In the genomic region with DNA sequence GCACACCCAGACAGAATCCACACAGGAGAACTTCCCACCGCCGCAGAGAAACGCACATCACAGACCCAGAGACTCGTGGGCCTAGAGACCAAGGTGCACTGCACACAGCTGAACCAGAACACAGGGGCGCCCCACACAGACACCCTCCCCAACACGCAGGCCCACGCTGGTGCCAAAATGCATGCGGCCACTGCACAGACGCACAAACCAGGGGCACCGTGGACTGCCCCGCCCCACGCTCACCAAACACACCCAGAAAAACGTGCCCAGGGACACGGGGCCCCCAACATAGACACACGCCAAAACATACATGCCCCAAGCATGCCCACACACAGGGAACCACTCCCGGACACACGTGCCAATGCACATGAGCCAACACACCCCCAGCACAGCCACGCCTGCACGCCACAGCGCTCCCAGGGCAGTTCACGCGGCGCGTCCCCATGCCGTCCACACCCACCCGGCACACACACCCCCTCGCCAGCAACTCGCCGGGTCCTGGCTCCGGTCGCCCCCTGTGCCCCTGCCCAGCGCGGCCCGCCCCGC, we compare ENCODE assay signal across 11 cellular contexts. TPM values are rescaled to one million over a fixed set of nuclear protein-coding genes. Genes with fewer than 3 reads are reported as not detected.
DNase-seq lines count a peak whose midpoint lies in the region; ATAC-seq, FAIRE-seq and TF ChIP-seq lines count a peak whose summit lies in the region.
"Had no signal": no experiment of that assay in that cellular context is flagged by ENCODE, and none has a peak within 500 bp of the region (broad histone marks: within the 10 kb centered on the region; RNA-seq: fewer than 3 reads in every experiment).

No MANE protein-coding gene starts in this region.

- H3K4me1 ChIP-seq in GM23248 (ENCODE audit: insufficient read depth) (peaks cover 4% of the 10 kb centered on the region; the same call in 1 of the 2 replicates), fibroblast of lung (ENCODE audit: control insufficient read depth, extremely low read depth, insufficient read depth, low read length) (no peaks in the 10 kb centered on the region), HepG2 (ENCODE audit: insufficient read depth, low read length) (no peaks in the 10 kb centered on the region)

- H3K27ac ChIP-seq in GM23248, result no peak overlapping the region
- 0 out of 2 replicates have a peak overlapping the region, but pooled peaks have one; percentile 26 for H3K27ac ChIP-seq in WERI-Rb-1
- no peak overlapping the region for H3K27ac ChIP-seq in fibroblast of lung (ENCODE audit: insufficient read depth, low read length)
- no peak overlapping the region for H3K27ac ChIP-seq in HepG2 (ENCODE audit: extremely low read length, insufficient read depth, low read length)

- no TSS peak for BruUV-seq in HepG2 (replicated peaks; lab: Mats Ljungman, UMichigan)

- no peak for TF ChIP-seq EP300 in HepG2 (IDR thresholded peaks at IDR 0.05; ENCODE audit: low read depth in 2 of 2, low read length in 2 of 2)
- TF ChIP-seq EP300 in HepG2 (CRISPR knock-in tag; IDR thresholded peaks at IDR 0.05; ENCODE audit: borderline replicate concordance), result no peak

- ATAC-seq in sciatic nerve, result peak; percentile 36
- no peak for ATAC-seq in HepG2
- ATAC-seq in GM18517 (IDR thresholded peaks at IDR 0.05; ENCODE audit: unreplicated experiment), result no peak

- H3F3A ChIP-seq in GM23248 (ENCODE audit: insufficient read depth), result 0 out of 2 replicates have a peak, but pooled peaks cover 8% of the 10 kb centered on the region

- H3K4me3 ChIP-seq in GM23248 (peak overlapping the region; percentile 65), WERI-Rb-1 (ENCODE audit: low read depth, low read length) (no peak overlapping the region), fibroblast of lung (replicated peaks in 1 of 4; ENCODE audit: control extremely low read depth in 1 of 4, insufficient read depth in 1 of 4, low read depth in 3 of 4, low read length in 4 of 4) (peak overlapping the region in 1 of 4 experiments; percentile 14), HepG2 (replicated peaks in 1 of 3; ENCODE audit: insufficient read depth in 1 of 3, low read depth in 2 of 3, low read length in 3 of 3) (no peak overlapping the region)

- H4K20me1 ChIP-seq in GM23248 (ENCODE audit: insufficient read depth), result no peaks in the 10 kb centered on the region
- H4K20me1 ChIP-seq in fibroblast of lung (ENCODE audit: control insufficient read depth, extremely low read depth, insufficient read depth, low read length), result no peaks in the 10 kb centered on the region
- no peaks in the 10 kb centered on the region for H4K20me1 ChIP-seq in HepG2 (ENCODE audit: insufficient read depth, low read length)

- H3K9ac ChIP-seq in GM23248 (peak overlapping the region; percentile 22; the same call in 1 of the 2 replicates), fibroblast of lung (ENCODE audit: insufficient read depth, low read length) (no peak overlapping the region), HepG2 (ENCODE audit: insufficient read depth, low read depth, low read length) (no peak overlapping the region)

- intact Hi-C loops in sciatic nerve (cut with DNase I) (no loop called here), HepG2 (cut with micrococcal nuclease; ENCODE audit: unreplicated experiment) (no loop called here)

- H3K79me2 ChIP-seq in GM23248 (ENCODE audit: insufficient read depth) (no peaks in the 10 kb centered on the region), fibroblast of lung (ENCODE audit: control insufficient read depth, insufficient read depth, low read length) (no peaks in the 10 kb centered on the region), HepG2 (ENCODE audit: insufficient read depth, low read length) (no peaks in the 10 kb centered on the region)

- H3K27me3 ChIP-seq in GM23248 (replicated peaks; ENCODE audit: insufficient read depth) (peaks cover 6% of the 10 kb centered on the region; the same call in 1 of the 2 replicates), WERI-Rb-1 (ENCODE audit: insufficient read depth, low read depth, severe bottlenecking) (no peaks in the 10 kb centered on the region), fibroblast of lung (ENCODE audit: control insufficient read depth, insufficient read depth, low read length) (peaks cover 32% of the 10 kb centered on the region), HepG2 (ENCODE audit: control insufficient read depth in 1 of 2, insufficient read depth in 2 of 2, low read length in 2 of 2) (peaks cover 4 to 50% of the 10 kb centered on the region in 2 experiments; a peak in 4 of 5 replicates)

- CTCF ChIA-PET in HepG2 (lab: Yijun Ruan, JAX; ENCODE audit: low intra/inter-chr PET ratio, low total read pairs), result no interaction called here
- CTCF ChIA-PET in GM10248 (lab: Yijun Ruan, JAX), result no interaction called here

- TF ChIP-seq RAD21 in HepG2 (CRISPR knock-in tag; IDR thresholded peaks at IDR 0.05), result no peak

- peak; percentile 67 for DNase-seq in GM23248
- no peak for DNase-seq in WERI-Rb-1
- DNase-seq in fibroblast of lung (ENCODE audit: low read depth in 2 of 2), result no peak
- no peak for DNase-seq in sciatic nerve (ENCODE audit: low spot score)
- DNase-seq in HepG2 (ENCODE audit: low spot score), result no peak
- no peak for DNase-seq in GM10248 (ENCODE audit: extremely low spot score)
- no peak for DNase-seq in activated CD4-positive, CD25-positive, alpha-beta regulatory T cell (lab: John Stamatoyannopoulos, UW)
- DNase-seq: OCI-M1 had no signal

- no peaks in the 10 kb centered on the region for H3K9me3 ChIP-seq in GM23248 (ENCODE audit: low read depth)
- no peaks in the 10 kb centered on the region for H3K9me3 ChIP-seq in WERI-Rb-1 (ENCODE audit: severe bottlenecking)
- H3K9me3 ChIP-seq in fibroblast of lung (ENCODE audit: control insufficient read depth, insufficient read depth, low read depth, low read length), result no peaks in the 10 kb centered on the region
- no peaks in the 10 kb centered on the region for H3K9me3 ChIP-seq in HepG2 (ENCODE audit: low read length)

- POLR2A ChIA-PET in HepG2 (lab: Yijun Ruan, JAX), result no interaction called here
- POLR2A ChIA-PET in GM10248 (lab: Yijun Ruan, JAX), result no interaction called here

- H2AFZ ChIP-seq in GM23248 (peak overlapping the region; percentile 62), fibroblast of lung (ENCODE audit: low read length) (no peak overlapping the region), HepG2 (ENCODE audit: low read length) (no peak overlapping the region)

- WGBS in GM23248 (ENCODE audit: low coverage in 1 of 2, low lambda C conversion rate in 2 of 2, missing lambda C conversion rate in 2 of 2), 2 experiments, result 15% methylated on average over 22 to 31 of the region's 35 CpGs
- WGBS in HepG2 (ENCODE audit: low lambda C conversion rate), result 56% methylated on average over 5 of the region's 35 CpGs

- no peak for TF ChIP-seq POLR2A in HepG2 (IDR thresholded peaks at IDR 0.05; ENCODE audit: insufficient read depth in 1 of 2, low read depth in 2 of 2, low read length in 2 of 2)

- peak overlapping the region; percentile 63 for H3K4me2 ChIP-seq in GM23248 (ENCODE audit: unreplicated experiment)
- peak overlapping the region; percentile 25 for H3K4me2 ChIP-seq in fibroblast of lung (ENCODE audit: extremely low read depth, insufficient read depth, low read length)
- H3K4me2 ChIP-seq in HepG2 (ENCODE audit: low read depth, low read length), result no peak overlapping the region

- no peak for TF ChIP-seq CTCF in WERI-Rb-1 (IDR thresholded peaks at IDR 0.05; ENCODE audit: low read depth, low read length)
- no peak for TF ChIP-seq CTCF in fibroblast of lung (conservative IDR thresholded peaks at IDR 0.05 in 1 of 2, IDR thresholded peaks at IDR 0.05 in 1 of 2; ENCODE audit: low read depth in 1 of 2, low read length in 2 of 2)
- no peak for TF ChIP-seq CTCF in HepG2 (CRISPR knock-in tag; IDR thresholded peaks at IDR 0.05)
- no peak for TF ChIP-seq CTCF in GM10248 (IDR thresholded peaks at IDR 0.05; ENCODE audit: control extremely low read depth, extremely low read depth, low read depth, missing control alignments)

- in situ Hi-C loops in GM23248 (cut with MboI) (no loop called here), HepG2 (cut with HindIII; ENCODE audit: extremely low pct_ligation_motif_present, low pct_unique_long_range_greater_than_20kb) (no loop called here)

- no peak for FAIRE-seq in HepG2 (lab: Jason Lieb, UNC)
- FAIRE-seq: frontal cortex had no signal

- H3K36me3 ChIP-seq in GM23248 (ENCODE audit: low read depth) (no peaks in the 10 kb centered on the region), WERI-Rb-1 (no peaks in the 10 kb centered on the region), fibroblast of lung (ENCODE audit: control insufficient read depth, insufficient read depth, low read length) (no peaks in the 10 kb centered on the region), HepG2 (replicated peaks in 1 of 2; ENCODE audit: control insufficient read depth in 1 of 2, insufficient read depth in 2 of 2, low read length in 2 of 2) (no peaks in the 10 kb centered on the region)

- no peaks in the 10 kb centered on the region for H3K9me2 ChIP-seq in GM23248 (ENCODE audit: insufficient read depth)

RNA-seq across cellular contexts. Expression of gene ELFN2, which starts 7.8 kb away (rescaled TPM):
- total RNA-seq in GM23248 (2014; rRNA removed; shearing (Covaris generic)), result 0.89 and 1.1 TPM in 2 replicates
- 0.19 and 0.48 TPM in 2 replicates for polyA plus RNA-seq in GM23248 (2016; fragmentation: Nextera tagmentation; extraction: Ambion mirVana)
- under 0.01 TPM in 2 replicates for total RNA-seq in fibroblast of lung
- polyA plus RNA-seq in fibroblast of lung, result 0.02 and 0.10 TPM in 2 replicates
- polyA plus RNA-seq in fibroblast of lung (2012), result 0.14 and 0.44 TPM in 2 replicates
- 0.52 and 0.67 TPM in 2 replicates for polyA minus RNA-seq in fibroblast of lung (ENCODE audit: low replicate concordance)
- total RNA-seq in sciatic nerve, result 5.9 TPM
- total RNA-seq in HepG2 (2016; rRNA removed; fragmentation: Illumina TruSeq; extraction: Trizol), result not detected in 2 replicates
- total RNA-seq in HepG2 (2016; cell fraction: cytosol; rRNA removed; fragmentation: Illumina TruSeq; extraction: Trizol; ENCODE audit: low read depth), result not detected in 2 replicates
- total RNA-seq in HepG2 (2016; cell fraction: insoluble cytoplasmic fraction; rRNA removed; fragmentation: Illumina TruSeq; extraction: Trizol), result not detected in 2 replicates
- total RNA-seq in HepG2 (2016; cell fraction: membrane; rRNA removed; fragmentation: Illumina TruSeq; extraction: Trizol), result not detected in 2 replicates
- not detected in 2 replicates for total RNA-seq in HepG2 (2016; cell fraction: nucleus; rRNA removed; fragmentation: Illumina TruSeq; extraction: Trizol)
- 0.01 TPM in 1 of 2 replicates, not detected in the other for polyA plus RNA-seq in HepG2 (2011; rRNA removed)
- polyA plus RNA-seq in HepG2 (2011; cell fraction: cytosol; rRNA removed), result not detected in 2 replicates
- 0.03 TPM in 2 replicates for polyA plus RNA-seq in HepG2 (2011; cell fraction: nucleus; rRNA removed)
- 0.01 and 0.09 TPM in 2 replicates for polyA plus RNA-seq in HepG2 (2012)
- polyA plus RNA-seq in HepG2 (2016; cell fraction: cytosol; fragmentation: Illumina TruSeq; extraction: Trizol; ENCODE audit: low read depth), result not detected in 2 replicates
- not detected in 2 replicates for polyA plus RNA-seq in HepG2 (2016; cell fraction: insoluble cytoplasmic fraction; fragmentation: Illumina TruSeq; extraction: Trizol; ENCODE audit: low read depth)
- polyA plus RNA-seq in HepG2 (2016; cell fraction: membrane; fragmentation: Illumina TruSeq; extraction: Trizol; ENCODE audit: low read depth), result not detected in 2 replicates
- polyA plus RNA-seq in HepG2 (2016; cell fraction: nucleus; fragmentation: Illumina TruSeq; extraction: Trizol; ENCODE audit: insufficient read depth, low read depth), result not detected in 2 replicates
- polyA minus RNA-seq in HepG2 (2011; rRNA and poly(A)+ RNA removed; ENCODE audit: low replicate concordance), result 0.47 TPM in 1 of 2 replicates, not detected in the other
- polyA minus RNA-seq in HepG2 (2011; cell fraction: cytosol; rRNA and poly(A)+ RNA removed), result not detected in 2 replicates
- polyA minus RNA-seq in HepG2 (2011; cell fraction: nucleus; rRNA and poly(A)+ RNA removed), result not detected in 2 replicates
- total RNA-seq: subcutaneous adipose tissue had no signal
